ENCODE assay signal across 28 cellular contexts in genomic region chr14:60634153-60634552, GRCh38. TPM values are rescaled to one million over a fixed set of nuclear protein-coding genes. Genes with fewer than 3 reads are reported as not detected.
"Had no signal": no experiment of that assay in that cellular context is flagged by ENCODE, and none has a peak within 500 bp of the region (broad histone marks: within the 10 kb centered on the region; RNA-seq: fewer than 3 reads in every experiment).

No MANE protein-coding gene starts in this region.

- H3K36me3 ChIP-seq: brain microvascular endothelial cell, cardiac muscle cell, SJSA1 had no signal

- H3K9me3 ChIP-seq: SJSA1 had no signal

- H3K4me3 Mint-ChIP-seq: activated B cell treated with CpG ODN at 0.5 μM for 24 hours; activated CD4-positive, alpha-beta memory T cell treated with anti-CD3 and anti-CD28 coated beads for 36 hours; activated CD4-positive, alpha-beta T cell treated with anti-CD3 and anti-CD28 coated beads, Interleukin-2, amount 10 ng/mL, durations not matched to agents 24 days and 14 days; activated naive CD4-positive, alpha-beta T cell treated with anti-CD3 and anti-CD28 coated beads for 36 hours; activated naive CD8-positive, alpha-beta T cell; activated T-cell treated with anti-CD3 and anti-CD28 coated beads, Interleukin-2, amount 50 U/mL, for 4 hours; T-cell had no signal

- H3K27me3 ChIP-seq: brain microvascular endothelial cell, SJSA1 had no signal

- ATAC-seq: activated T-cell treated with anti-CD3 and anti-CD28 coated beads, Interleukin-2, amount 50 U/mL, for 4 hours; HepG2; Panc1; T-cell had no signal

- DNase-seq: activated B cell treated with CpG ODN at 0.5 μM for 24 hours; activated CD4-positive, alpha-beta memory T cell treated with anti-CD3 and anti-CD28 coated beads for 36 hours; activated CD4-positive, alpha-beta T cell treated with anti-CD3 and anti-CD28 coated beads for 1 hour; activated CD4-positive, alpha-beta T cell treated with anti-CD3 and anti-CD28 coated beads, Interleukin-2, amount 10 ng/mL, durations not matched to agents 24 days and 14 days; activated CD8-positive, alpha-beta memory T cell treated with anti-CD3 and anti-CD28 coated beads for 24 hours; activated effector memory CD4-positive, alpha-beta T cell treated with anti-CD3 and anti-CD28 coated beads, Interleukin-2, amount 50 U/mL, for 16 hours; activated naive CD4-positive, alpha-beta T cell treated with anti-CD3 and anti-CD28 coated beads for 36 hours; activated T-cell treated with anti-CD3 and anti-CD28 coated beads, Interleukin-2, amount 50 U/mL, for 4 hours; brain microvascular endothelial cell; NCI-H1105 treated with DMSO at 0.1 percent for 48 hours; NCI-H1436 treated with DMSO at 0.1 percent for 48 hours; NCI-H187 treated with DMSO at 0.1 percent for 48 hours; NCI-H2081 treated with DMSO at 0.1 percent for 48 hours; NCI-H446; NCI-H524; NCI-H774; NK-92 treated with Interleukin-12 subunit alpha and Interleukin-12 subunit beta, amount 100 ng/mL, for 24 hours; OCI-M1; RPMI8226; SHP77; T-cell; T-helper 2 cell; T1000 had no signal

- H3K9me3 Mint-ChIP-seq: activated B cell treated with CpG ODN at 0.5 μM for 24 hours; activated CD4-positive, alpha-beta memory T cell treated with anti-CD3 and anti-CD28 coated beads for 36 hours; activated naive CD4-positive, alpha-beta T cell treated with anti-CD3 and anti-CD28 coated beads for 36 hours; activated T-cell treated with anti-CD3 and anti-CD28 coated beads, Interleukin-2, amount 50 U/mL, for 4 hours; T-cell had no signal

- H3K36me3 Mint-ChIP-seq: activated CD4-positive, alpha-beta memory T cell treated with anti-CD3 and anti-CD28 coated beads for 36 hours; activated naive CD8-positive, alpha-beta T cell; T-cell had no signal

- H3K4me1 ChIP-seq: SJSA1 had no signal

- H3K4me3 ChIP-seq: cardiac muscle cell, SJSA1 had no signal

- H3K27ac ChIP-seq: brain microvascular endothelial cell, cardiac muscle cell, SJSA1 had no signal

- H3K27ac Mint-ChIP-seq: activated B cell treated with CpG ODN at 0.5 μM for 24 hours; activated CD4-positive, alpha-beta memory T cell treated with anti-CD3 and anti-CD28 coated beads for 36 hours; activated CD4-positive, alpha-beta T cell treated with anti-CD3 and anti-CD28 coated beads, Interleukin-2, amount 10 ng/mL, durations not matched to agents 24 days and 14 days; activated naive CD4-positive, alpha-beta T cell treated with anti-CD3 and anti-CD28 coated beads for 36 hours; activated naive CD8-positive, alpha-beta T cell; T-cell had no signal

RNA-seq across cellular contexts. Expression of gene SIX1, which starts 15.1 kb away (rescaled TPM):
- total RNA-seq: activated B cell treated with CpG ODN at 0.5 μM for 24 hours; activated CD4-positive, alpha-beta memory T cell treated with anti-CD3 and anti-CD28 coated beads for 36 hours; activated naive CD4-positive, alpha-beta T cell treated with anti-CD3 and anti-CD28 coated beads for 36 hours; activated T-cell treated with anti-CD3 and anti-CD28 coated beads, Interleukin-2, amount 50 U/mL, for 4 hours had no signal
